ENCODE assay signal across 8 cellular contexts in the genomic region with DNA sequence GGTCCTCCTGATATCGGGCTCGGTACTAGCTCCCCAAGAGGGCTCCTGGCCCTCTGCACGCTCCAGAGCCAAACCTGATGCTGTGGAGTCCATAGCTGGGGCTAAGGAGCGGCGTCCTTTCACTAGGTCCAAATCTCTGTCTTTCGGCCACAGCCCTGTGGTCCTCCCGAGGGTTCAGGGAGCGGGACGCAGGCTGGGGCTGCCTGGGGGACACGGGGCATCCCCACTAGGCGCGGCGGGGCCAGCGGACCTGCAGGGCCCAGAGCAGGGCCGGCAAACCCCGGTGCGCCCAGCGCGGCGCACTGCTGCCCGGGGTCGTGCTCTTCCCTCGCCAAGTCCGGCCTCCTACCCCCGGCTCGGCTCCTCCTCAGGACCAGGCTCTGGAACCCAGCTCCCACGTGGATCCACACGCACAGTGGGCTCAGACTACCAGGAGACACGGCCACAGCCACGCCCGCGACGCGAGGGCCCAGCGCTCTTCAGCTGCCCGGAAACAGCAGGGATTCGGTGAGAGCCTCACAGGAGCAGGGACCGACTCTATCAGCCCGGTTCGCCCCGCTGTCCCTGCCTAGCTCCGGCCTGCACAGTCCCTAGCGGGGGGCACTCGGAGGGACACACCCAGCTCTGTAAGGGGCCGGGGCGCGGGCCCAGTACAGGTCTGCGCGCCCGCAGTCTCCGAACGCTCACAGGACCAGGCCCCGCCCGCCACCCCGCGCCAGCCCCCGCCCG. TPM values are rescaled to one million over a fixed set of nuclear protein-coding genes. Genes with fewer than 3 reads are reported as not detected.
DNase-seq lines count a peak whose midpoint lies in the region; ATAC-seq, FAIRE-seq and TF ChIP-seq lines count a peak whose summit lies in the region.

No MANE protein-coding gene starts in this region.

- FAIRE-seq in GM19239 (lab: Jason Lieb, UNC) (no peak), bronchial epithelial cell (lab: Jason Lieb, UNC) (no peak)

- TF ChIP-seq CTCF in Caco-2 (IDR thresholded peaks at IDR 0.05; ENCODE audit: insufficient read depth in 1 of 2, low read depth in 1 of 2, low read length in 1 of 2, severe bottlenecking in 1 of 2, unreplicated experiment in 1 of 2) (no peak), bronchial epithelial cell (IDR thresholded peaks at IDR 0.05; ENCODE audit: insufficient read depth, low read length, severe bottlenecking) (no peak)

- H3K27me3 ChIP-seq in Caco-2 (replicated peaks; ENCODE audit: control insufficient read depth, insufficient read depth, low read length) (no peaks in the 10 kb centered on the region), SJSA1 (replicated peaks) (no peaks in the 10 kb centered on the region), bronchial epithelial cell (ENCODE audit: control insufficient read depth, insufficient read depth, low read length) (no peaks in the 10 kb centered on the region)

- peak overlapping the region; percentile 76 for H3K4me3 ChIP-seq in Caco-2 (ENCODE audit: low read depth, low read length)
- H3K4me3 ChIP-seq in SJSA1: peak overlapping the region; percentile 67
- peak overlapping the region; percentile 61 for H3K4me3 ChIP-seq in bronchial epithelial cell (ENCODE audit: low read depth, low read length)
- peak overlapping the region; percentile 83 for H3K4me3 ChIP-seq in skeletal muscle cell (ENCODE audit: low read depth, low read length)

- BruUV-seq in Caco-2 (replicated peaks; lab: Mats Ljungman, UMichigan): no TSS peak

- H3K9me3 ChIP-seq in Caco-2: 0 out of 2 replicates have a peak, but pooled peaks cover 8% of the 10 kb centered on the region
- peaks cover 2% of the 10 kb centered on the region; the same call in 1 of the 2 replicates for H3K9me3 ChIP-seq in SJSA1 (replicated peaks)

- H3K4me1 ChIP-seq in Caco-2 (0 out of 2 replicates have a peak, but pooled peaks cover 6% of the 10 kb centered on the region), SJSA1 (replicated peaks) (peaks cover 13% of the 10 kb centered on the region)

- POLR2A ChIA-PET in Caco-2 (lab: Charles Lee): no interaction called here

- H3K36me3 Mint-ChIP-seq in Caco-2 (ENCODE audit: insufficient read depth, unreplicated experiment) (peaks cover 16% of the 10 kb centered on the region), immature natural killer cell (peaks cover 24 to 30% (median 29%) of the 10 kb centered on the region in 3 donors)

- peak; percentile 57 for ATAC-seq in HG03175 (IDR thresholded peaks at IDR 0.05; ENCODE audit: unreplicated experiment)

- H3K9me3 Mint-ChIP-seq in Caco-2 (ENCODE audit: unreplicated experiment): no peaks in the 10 kb centered on the region
- peaks cover 0 to 12% (median 0%) of the 10 kb centered on the region in 6 donors for H3K9me3 Mint-ChIP-seq in immature natural killer cell

- no peak overlapping the region for H3K27ac Mint-ChIP-seq in Caco-2 (ENCODE audit: unreplicated experiment)
- H3K27ac Mint-ChIP-seq in immature natural killer cell: peak overlapping the region in 5 of 6 donors; percentile 62 to 85 (median 73)

- CTCF ChIA-PET in Caco-2 (lab: Charles Lee): interaction anchor here (1.0 kb wide), 1 partner anchor 73 kb away, joined by 3 read pairs; no protein-coding TSS in a partner anchor

- H3K4me1 Mint-ChIP-seq in Caco-2 (ENCODE audit: low read depth, unreplicated experiment) (peaks cover 8% of the 10 kb centered on the region), immature natural killer cell (peaks cover 12 to 22% of the 10 kb centered on the region in 2 donors)

- intact Hi-C loops in Caco-2 (cut with micrococcal nuclease; ENCODE audit: unreplicated experiment): loop anchor here (1.0 kb wide), 1 partner anchor 37 kb away; no protein-coding TSS in a partner anchor

- DNase-seq in Caco-2: peak; percentile 54 to 57
- peak; percentile 53 for DNase-seq in GM19239 (ENCODE audit: insufficient read length, low spot score)
- DNase-seq in SJSA1 (ENCODE audit: low read depth in 1 of 2, low spot score in 2 of 2): peak; percentile 43 to 58
- no peak for DNase-seq in bronchial epithelial cell (ENCODE audit: low read depth)
- no peak for DNase-seq in immature natural killer cell
- no peak for DNase-seq in skeletal muscle cell (ENCODE audit: low read depth)
- no peak for DNase-seq in UCSD-AML1 (lab: John Stamatoyannopoulos, UW; ENCODE audit: unreplicated experiment)

- H3K4me3 Mint-ChIP-seq in Caco-2 (ENCODE audit: unreplicated experiment): peak overlapping the region; percentile 85
- H3K4me3 Mint-ChIP-seq in immature natural killer cell: peak overlapping the region; percentile 82 to 88 (median 84)

- no peaks in the 10 kb centered on the region; the same call in 1 of the 2 replicates for H3K36me3 ChIP-seq in Caco-2 (ENCODE audit: control insufficient read depth, insufficient read depth, low read length)
- H3K36me3 ChIP-seq in SJSA1: peaks cover 34% of the 10 kb centered on the region
- peaks cover 6% of the 10 kb centered on the region for H3K36me3 ChIP-seq in bronchial epithelial cell (ENCODE audit: control insufficient read depth, insufficient read depth, low read length)

- H3K27me3 Mint-ChIP-seq in Caco-2 (ENCODE audit: insufficient read depth, unreplicated experiment) (no peaks in the 10 kb centered on the region), immature natural killer cell (ENCODE audit: low read depth in 3 of 3) (peaks cover 0 to 2% (median 1%) of the 10 kb centered on the region in 3 donors)

- H3K27ac ChIP-seq in SJSA1: peak overlapping the region; percentile 28; the same call in 1 of the 2 replicates

RNA-seq across cellular contexts. Expression of a gene that starts 0.6 kb away (rescaled TPM):
- 20.0 and 21.9 TPM in 2 replicates for total RNA-seq in Caco-2 (2022)
- 8.2 and 8.9 TPM in 2 replicates for total RNA-seq in SJSA1 (2014; rRNA removed; shearing (Covaris generic))
- 12.5 and 13.2 TPM in 2 replicates for total RNA-seq in bronchial epithelial cell
- 1 to 10 TPM; 2.5 to 8.4 (median 5.1) TPM for polyA plus RNA-seq in immature natural killer cell

RNA-seq across cellular contexts. Expression of a gene that starts 6.6 kb away (rescaled TPM):
- total RNA-seq in Caco-2 (2022) (3.8 and 4.2 TPM in 2 replicates), bronchial epithelial cell (7.4 and 8.8 TPM in 2 replicates)
- total RNA-seq in SJSA1 (2014; rRNA removed; shearing (Covaris generic)): 4.2 and 4.8 TPM in 2 replicates
- 1 to 10 TPM in 2 of 3 donors, not detected in 1; 1.2 to 3.8 TPM for polyA plus RNA-seq in immature natural killer cell

RNA-seq across cellular contexts. Expression of a gene that starts 37.4 kb away (rescaled TPM):
- total RNA-seq in Caco-2 (2022): 80.5 and 90.0 TPM in 2 replicates
- 57.4 and 97.1 TPM in 2 replicates for total RNA-seq in SJSA1 (2014; rRNA removed; shearing (Covaris generic))
- 59.5 and 59.8 TPM in 2 replicates for total RNA-seq in bronchial epithelial cell
- 10 to 100 TPM; 26.9 to 35.0 (median 30.5) TPM for polyA plus RNA-seq in immature natural killer cell

RNA-seq across cellular contexts. Expression of a gene that starts 48.3 kb away (rescaled TPM):
- total RNA-seq in Caco-2 (2022) (3.4 and 3.5 TPM in 2 replicates), bronchial epithelial cell (5.8 and 5.9 TPM in 2 replicates)
- total RNA-seq in SJSA1 (2014; rRNA removed; shearing (Covaris generic)): 1.9 TPM in 2 replicates
- 1 to 10 TPM in 1 of 3 donors, under 1 TPM in 1, not detected in 1; 0.68 to 1.9 TPM for polyA plus RNA-seq in immature natural killer cell

Comparison
In these comparisons a context has a peak if more than half of its experiments do, and no peak if none do; other contexts are left out.
1. DNase-seq: peak in Caco-2 (2 of 2), GM19239 (single experiment) and SJSA1 (2 of 2); none in bronchial epithelial cell (single experiment), immature natural killer cell (0 of 3), skeletal muscle cell (single experiment) and UCSD-AML1 (single experiment).
2. Peak in every context shown above with its lines, with median percentiles within 50 percentile points of each other: H3K4me3 ChIP-seq.